ENCODE assay signal across 8 cellular contexts in genomic region chr14:94598816-94599655, GRCh38. TPM values are rescaled to one million over a fixed set of nuclear protein-coding genes. Genes with fewer than 3 reads are reported as not detected.
A peak's percentile ranks its signal among the peaks of the same experiment; 100 is the strongest.
DNase-seq lines count a peak whose midpoint lies in the region; ATAC-seq and TF ChIP-seq lines count a peak whose summit lies in the region.

No MANE protein-coding gene starts in this region.

- peaks cover 10% of the 10 kb centered on the region for H3K36me3 Mint-ChIP-seq in Caco-2 (ENCODE audit: insufficient read depth, unreplicated experiment)

- TF ChIP-seq CTCF in Caco-2 (IDR thresholded peaks at IDR 0.05; ENCODE audit: insufficient read depth in 1 of 2, low read depth in 1 of 2, low read length in 1 of 2, severe bottlenecking in 1 of 2, unreplicated experiment in 1 of 2) (peak in 1 of 2 experiments; percentile 38), foreskin fibroblast (IDR thresholded peaks at IDR 0.05; ENCODE audit: low read depth, low read length) (no peak), ovary (IDR thresholded peaks at IDR 0.05) (peak in 1 of 3 donors; percentile 31)

- no peaks in the 10 kb centered on the region for H3K9me3 Mint-ChIP-seq in Caco-2 (ENCODE audit: unreplicated experiment)

- peak overlapping the region; percentile 42 for H3K4me3 Mint-ChIP-seq in Caco-2 (ENCODE audit: unreplicated experiment)

- POLR2A ChIA-PET in Caco-2 (lab: Charles Lee) = no interaction called here

- H3K36me3 ChIP-seq in Caco-2 (ENCODE audit: control insufficient read depth, insufficient read depth, low read length) = no peaks in the 10 kb centered on the region
- no peaks in the 10 kb centered on the region for H3K36me3 ChIP-seq in ovary

- TF ChIP-seq EP300 in ovary (IDR thresholded peaks at IDR 0.05) = peak; percentile 81

- no peak for TF ChIP-seq POLR2A in ovary (IDR thresholded peaks at IDR 0.05)

- H3K4me3 ChIP-seq in Caco-2 (ENCODE audit: low read depth, low read length) = no peak overlapping the region
- no peak overlapping the region for H3K4me3 ChIP-seq in foreskin fibroblast (ENCODE audit: low read depth in 1 of 2, low read length in 2 of 2)
- H3K4me3 ChIP-seq in ovary = no peak overlapping the region

- no peaks in the 10 kb centered on the region for H3K9me3 ChIP-seq in Caco-2
- H3K9me3 ChIP-seq in ovary = no peaks in the 10 kb centered on the region

- H3K4me1 Mint-ChIP-seq in Caco-2 (ENCODE audit: low read depth, unreplicated experiment) = peaks cover 41% of the 10 kb centered on the region

- no TSS peak for BruUV-seq in Caco-2 (replicated peaks; lab: Mats Ljungman, UMichigan)

- peak; percentile 64 to 86 for DNase-seq in Caco-2
- DNase-seq in RPMI7951 (ENCODE audit: low read depth) = peak; percentile 92
- peak; percentile 86 to 94 for DNase-seq in foreskin fibroblast
- DNase-seq in ovary = peak; percentile 81 to 90 (median 86)
- DNase-seq in NCI-H2227 (lab: John Stamatoyannopoulos, UW; ENCODE audit: unreplicated experiment) = no peak

- intact Hi-C loops in Caco-2 (cut with micrococcal nuclease; ENCODE audit: unreplicated experiment) (no loop called here), ovary (cut with DNase I) (no loop called here)

- H3K27ac Mint-ChIP-seq in Caco-2 (ENCODE audit: unreplicated experiment) = peak overlapping the region; percentile 92

- CTCF ChIA-PET in Caco-2 (lab: Charles Lee) = interaction anchor here (0.6 to 1.5 kb wide), 3 partner anchors 11 to 165 kb away, joined by 4 to 5 read pairs (median 4); no protein-coding TSS in a partner anchor

- H3K27me3 ChIP-seq in Caco-2 (replicated peaks; ENCODE audit: control insufficient read depth, insufficient read depth, low read length) (no peaks in the 10 kb centered on the region), ovary (no peaks in the 10 kb centered on the region)

- peak overlapping the region; percentile 70 to 86 for H3K27ac ChIP-seq in ovary

- no peaks in the 10 kb centered on the region for H3K27me3 Mint-ChIP-seq in Caco-2 (ENCODE audit: insufficient read depth, unreplicated experiment)

- ATAC-seq in GM19395 (IDR thresholded peaks at IDR 0.05; ENCODE audit: unreplicated experiment) (no peak), GM18511 (IDR thresholded peaks at IDR 0.05; ENCODE audit: unreplicated experiment) (no peak), GM21390 (IDR thresholded peaks at IDR 0.05; ENCODE audit: unreplicated experiment) (no peak)

- WGBS in ovary, 3 donors = 49 to 59% (median 53%) methylated on average over 11 of the region's 11 CpGs

- H3K4me1 ChIP-seq in Caco-2 (peaks cover 49% of the 10 kb centered on the region), ovary (ENCODE audit: insufficient read depth) (peaks cover 40% of the 10 kb centered on the region)

RNA-seq across cellular contexts. Expression of gene SERPINA3, which starts 13.2 kb away (rescaled TPM):
- total RNA-seq in Caco-2 (2022) (1.3 and 2.3 TPM in 2 replicates), ovary (100 to 1,000 TPM in 5 of 7 donors, 10 to 100 TPM in 2; 49.6 to 291 (median 259) TPM)
- 0.96 and 1.5 TPM in 2 replicates for total RNA-seq in RPMI7951 (2014; rRNA removed; shearing (Covaris generic))
- 100 to 1,000 TPM in 1 of 2 donors, 10 to 100 TPM in 1; 97.4 to 212 TPM for polyA plus RNA-seq in ovary

RNA-seq across cellular contexts. Expression of gene SERPINA5, which starts 17.8 kb away (rescaled TPM):
- total RNA-seq in Caco-2 (2022) (2.2 and 2.6 TPM in 2 replicates), ovary (10 to 100 TPM in 6 of 7 donors, 1 to 10 TPM in 1; 8.3 to 66.2 (median 23.8) TPM)
- 0.49 and 2.9 TPM in 2 replicates for total RNA-seq in RPMI7951 (2014; rRNA removed; shearing (Covaris generic))
- 10 to 100 TPM; 21.5 to 27.9 TPM for polyA plus RNA-seq in ovary

RNA-seq across cellular contexts. Expression of gene SERPINA4, which starts 37.8 kb away (rescaled TPM):
- 5.5 and 6.3 TPM in 2 replicates for total RNA-seq in Caco-2 (2022)
- not detected in 2 replicates for total RNA-seq in RPMI7951 (2014; rRNA removed; shearing (Covaris generic))
- total RNA-seq in ovary = under 1 TPM in 4 of 7 donors, not detected in 3; 0.11 to 0.22 (median 0.15) TPM
- polyA plus RNA-seq in ovary = not detected

Comparison
In these comparisons a context has a peak if more than half of its experiments do, and no peak if none do; other contexts are left out.
1. RNA of gene SERPINA3, which starts 13.2 kb away (total RNA-seq): 49.6 to 291 TPM in ovary; 1.3 to 2.3 TPM in Caco-2 and 0.96 to 1.5 TPM in RPMI7951; every median in the first group is over 10 times any median in the second.